7 cellular contexts compared by ENCODE assay signal in genomic region chr6:169973588-169974467, GRCh38.
DNase-seq lines count a peak whose midpoint lies in the region; ATAC-seq and TF ChIP-seq lines count a peak whose summit lies in the region.
"Not testable (repeated sequence)": the region's sequence is repeated elsewhere in the genome, so short reads cannot be mapped to it uniquely, and the experiment has no call there.

No MANE protein-coding gene starts in this region.

- not testable (repeated sequence) for TF ChIP-seq POLR2A in testis (IDR thresholded peaks at IDR 0.05)

- intact Hi-C loops in ascending aorta (cut with DNase I); posterior vena cava (cut with DNase I); testis (cut with DNase I; ENCODE audit: low total_unique reads): not testable (repeated sequence)

- H3K36me3 ChIP-seq in H7 (replicated peaks; ENCODE audit: control insufficient read depth, insufficient read depth, low read length); RWPE2 (ENCODE audit: low read depth); ascending aorta; testis (ENCODE audit: low read depth, missing control alignments): not testable (repeated sequence)

- H3K4me1 ChIP-seq in RWPE2 (ENCODE audit: insufficient read depth, poor library complexity, severe bottlenecking): peaks cover 22% of the 10 kb centered on the region
- H3K4me1 ChIP-seq in ascending aorta, testis: not testable (repeated sequence)

- H3K4me3 ChIP-seq in H7 (ENCODE audit: insufficient read depth, low read depth, low read length); RWPE2 (ENCODE audit: severe bottlenecking); ascending aorta; testis: not testable (repeated sequence)

- not testable (repeated sequence) for H3K9me3 ChIP-seq in RWPE2 (ENCODE audit: severe bottlenecking); ascending aorta; testis

- 84 to 88% methylated on average over 21 of the region's 21 CpGs for WGBS in testis, 2 donors

- not testable (repeated sequence) for H3K27me3 ChIP-seq in H7 (ENCODE audit: control insufficient read depth, insufficient read depth, low read length); RWPE2 (ENCODE audit: insufficient read depth, poor library complexity, severe bottlenecking); ascending aorta; testis

- ATAC-seq in RWPE2 (ENCODE audit: low read depth); left lobe of liver: not testable (repeated sequence)

- DNase-seq in H7 (peak; percentile 13), RWPE2 (ENCODE audit: low spot score) (peak; percentile 39), ascending aorta (ENCODE audit: low spot score in 2 of 2) (peak; percentile 1 to 44), left lobe of liver (ENCODE audit: low spot score) (peak; percentile 36), mesenteric fat pad (ENCODE audit: low spot score) (peak; percentile 75), posterior vena cava (ENCODE audit: low spot score) (peak; percentile 73), testis (peak; percentile 13)

- not testable (repeated sequence) for TF ChIP-seq CTCF in RWPE2 (IDR thresholded peaks at IDR 0.05; ENCODE audit: poor library complexity, severe bottlenecking); ascending aorta (IDR thresholded peaks at IDR 0.05); testis (IDR thresholded peaks at IDR 0.05)

- not testable (repeated sequence) for H3K27ac ChIP-seq in RWPE2 (ENCODE audit: poor library complexity, severe bottlenecking); ascending aorta; testis

Comparison
In these comparisons a context has a peak if more than half of its experiments do, and no peak if none do; other contexts are left out.
1. DNase-seq: peak in every context shown above with its lines; median percentile 75 in mesenteric fat pad; 73 in posterior vena cava; 39 in RWPE2; 36 in left lobe of liver; 22 in ascending aorta; 13 in H7; 13 in testis.